In the genomic region with DNA sequence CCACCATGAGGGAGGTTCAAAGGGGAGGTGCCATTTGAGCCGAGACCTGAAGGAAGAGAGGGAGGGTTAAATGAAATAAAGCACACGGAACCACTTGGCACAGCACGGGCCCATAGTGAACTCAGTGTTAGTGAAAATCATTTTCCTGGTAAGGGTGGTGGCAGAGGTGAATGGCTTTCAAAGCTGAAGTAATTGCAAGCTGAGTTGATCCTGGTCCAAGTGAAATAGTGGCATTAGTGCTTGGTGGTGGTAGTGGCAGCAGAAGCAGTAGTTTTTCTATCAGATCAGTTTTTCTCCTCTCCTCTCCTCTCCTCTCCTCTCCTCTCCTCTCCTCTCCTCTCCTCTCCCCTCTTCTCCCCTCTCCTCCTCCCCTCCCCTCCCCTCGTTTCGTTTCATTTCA, we compare ENCODE assay signal across 14 cellular contexts. TPM values are rescaled to one million over a fixed set of nuclear protein-coding genes. Genes with fewer than 3 reads are reported as not detected.
DNase-seq lines count a peak whose midpoint lies in the region; ATAC-seq, FAIRE-seq and TF ChIP-seq lines count a peak whose summit lies in the region.
"Had no signal": no experiment of that assay in that cellular context is flagged by ENCODE, and none has a peak within 500 bp of the region (broad histone marks: within the 10 kb centered on the region; RNA-seq: fewer than 3 reads in every experiment).

No MANE protein-coding gene starts in this region.

- no peak overlapping the region for H3K9ac ChIP-seq in BLaER1 treated with 17β-estradiol and CSF1 and Interleukin-3, amounts not matched to agents 10 nM and 100 nM
- H3K9ac ChIP-seq in K562 (ENCODE audit: insufficient read depth in 1 of 2, low read depth in 2 of 2, low read length in 2 of 2) = no peak overlapping the region

- peak overlapping the region; percentile 96 for H3K27ac Mint-ChIP-seq in mesothelial cell of epicardium
- H3K27ac Mint-ChIP-seq: CD14-positive monocyte had no signal

- no peaks in the 10 kb centered on the region for H3K9me1 ChIP-seq in K562 (ENCODE audit: control insufficient read depth, insufficient read depth, low read length)

- CTCF ChIA-PET in K562 (lab: Yijun Ruan, JAX; ENCODE audit: low intra/inter-chr PET ratio) = no interaction called here

- TF ChIP-seq CTCF in K562 (IDR thresholded peaks at IDR 0.05 in 2 of 3, conservative IDR thresholded peaks at IDR 0.05 in 1 of 3; ENCODE audit: insufficient read depth in 2 of 3, low read depth in 1 of 3, low read length in 3 of 3) (no peak), mesothelial cell of epicardium (IDR thresholded peaks at IDR 0.05; ENCODE audit: unreplicated experiment) (no peak), thyroid gland (IDR thresholded peaks at IDR 0.05) (no peak), brain microvascular endothelial cell (IDR thresholded peaks at IDR 0.05; ENCODE audit: low read depth, low read length, missing control alignments) (no peak)

- no peak for ATAC-seq in K562

- POLR2A ChIA-PET in K562 (lab: Yijun Ruan, JAX) = interaction anchor here (1.0 kb wide), 1 partner anchor 14 kb away, joined by 4 read pairs; no protein-coding TSS in a partner anchor

- FAIRE-seq in K562 (lab: Jason Lieb, UNC) = no peak
- FAIRE-seq: H54 had no signal

- intact Hi-C loops in K562 (cut with micrococcal nuclease) (no loop called here), thyroid gland (cut with DNase I) (no loop called here)

- H3K4me3 ChIP-seq in BLaER1 treated with 17β-estradiol and CSF1 and Interleukin-3, amounts not matched to agents 10 nM and 100 nM = no peak overlapping the region
- H3K4me3 ChIP-seq in K562 = no peak overlapping the region
- no peak overlapping the region for H3K4me3 ChIP-seq in thyroid gland (replicated peaks in 1 of 3)
- no peak overlapping the region for H3K4me3 ChIP-seq in brain microvascular endothelial cell (ENCODE audit: low read depth, low read length)

- no peak overlapping the region for H3K4me3 Mint-ChIP-seq in mesothelial cell of epicardium
- H3K4me3 Mint-ChIP-seq: CD14-positive monocyte had no signal

- H3K9me3 ChIP-seq in BLaER1 treated with 17β-estradiol and CSF1 and Interleukin-3, amounts not matched to agents 10 nM and 100 nM (replicated peaks in 1 of 11) = peaks cover 3 to 14% (median 11%) of the 10 kb centered on the region in 11 experiments; a peak in 12 of 22 replicates
- H3K9me3 ChIP-seq in K562 (replicated peaks; ENCODE audit: control insufficient read depth, insufficient read depth, low read depth, low read length) = no peaks in the 10 kb centered on the region
- no peaks in the 10 kb centered on the region for H3K9me3 ChIP-seq in thyroid gland

- no TSS peak for BruUV-seq in K562 (replicated peaks; lab: Mats Ljungman, UMichigan)

- H3K4me1 ChIP-seq in BLaER1 treated with 17β-estradiol and CSF1 and Interleukin-3, amounts not matched to agents 10 nM and 100 nM = peaks cover 12 to 47% (median 32%) of the 10 kb centered on the region in 10 experiments
- H3K4me1 ChIP-seq in K562 (replicated peaks in 1 of 2; ENCODE audit: control insufficient read depth in 2 of 2, insufficient read depth in 2 of 2, low read length in 2 of 2) (no peaks in the 10 kb centered on the region), thyroid gland (peaks cover 22 to 40% of the 10 kb centered on the region in 2 donors)

- H3K27me3 Mint-ChIP-seq in mesothelial cell of epicardium (ENCODE audit: low read depth) = no peaks in the 10 kb centered on the region

- no peak overlapping the region for H3K27ac ChIP-seq in BLaER1 treated with 17β-estradiol and CSF1 and Interleukin-3, amounts not matched to agents 10 nM and 100 nM
- no peak overlapping the region for H3K27ac ChIP-seq in K562 (ENCODE audit: extremely low read depth, low read depth, low read length)
- H3K27ac ChIP-seq in thyroid gland = peak overlapping the region in 2 of 3 donors; percentile 17 to 41
- H3K27ac ChIP-seq in brain microvascular endothelial cell = no peak overlapping the region

- H2AFZ ChIP-seq in K562 (ENCODE audit: low read depth, low read length) = no peak overlapping the region

- WGBS in K562 (ENCODE audit: insufficient coverage, low coverage, missing lambda C conversion rate) = 5% methylated on average over 5 of the region's 5 CpGs
- WGBS in thyroid gland, 2 donors = 36 to 43% methylated on average over 4 to 5 of the region's 5 CpGs

- TF ChIP-seq POLR2A in K562 (conservative IDR thresholded peaks at IDR 0.05) (no peak), thyroid gland (IDR thresholded peaks at IDR 0.05) (no peak)

- H3K27me3 ChIP-seq in BLaER1 treated with 17β-estradiol and CSF1 and Interleukin-3, amounts not matched to agents 10 nM and 100 nM = no peaks in the 10 kb centered on the region
- H3K27me3 ChIP-seq in K562 (ENCODE audit: control insufficient read depth in 2 of 2, insufficient read depth in 2 of 2, low read length in 2 of 2) (peaks cover 38 to 52% of the 10 kb centered on the region in 2 experiments), thyroid gland (no peaks in the 10 kb centered on the region), brain microvascular endothelial cell (replicated peaks) (no peaks in the 10 kb centered on the region)

- no peaks in the 10 kb centered on the region for H3K36me3 Mint-ChIP-seq in mesothelial cell of epicardium
- H3K36me3 Mint-ChIP-seq: CD14-positive monocyte had no signal

- H3K9me3 Mint-ChIP-seq in mesothelial cell of epicardium = peaks cover 4% of the 10 kb centered on the region

- H3K79me2 ChIP-seq in K562 (ENCODE audit: control insufficient read depth, insufficient read depth, low read length) = no peaks in the 10 kb centered on the region

- no peak for TF ChIP-seq EP300 in K562 (IDR thresholded peaks at IDR 0.05; ENCODE audit: low read length)

- no peaks in the 10 kb centered on the region for H3K36me3 ChIP-seq in BLaER1 treated with 17β-estradiol and CSF1 and Interleukin-3, amounts not matched to agents 10 nM and 100 nM
- no peaks in the 10 kb centered on the region for H3K36me3 ChIP-seq in K562 (ENCODE audit: control insufficient read depth, insufficient read depth, low read length)
- no peaks in the 10 kb centered on the region for H3K36me3 ChIP-seq in thyroid gland
- H3K36me3 ChIP-seq in brain microvascular endothelial cell (replicated peaks) = no peaks in the 10 kb centered on the region

- H3K4me1 Mint-ChIP-seq in mesothelial cell of epicardium = peaks cover 56% of the 10 kb centered on the region

- peak overlapping the region in 6 of 11 experiments; percentile 11 to 85 (median 58); a peak in 5 of 22 replicates for H3K4me2 ChIP-seq in BLaER1 treated with 17β-estradiol and CSF1 and Interleukin-3, amounts not matched to agents 10 nM and 100 nM
- no peak overlapping the region for H3K4me2 ChIP-seq in K562 (ENCODE audit: insufficient read depth, low read length)

- in situ Hi-C loops in K562 (cut with MboI) (no loop called here), brain microvascular endothelial cell (cut with HindIII; ENCODE audit: low pct_ligation_motif_present, low sequenced_read_pairs) (no loop called here)

- H4K20me1 ChIP-seq in BLaER1 treated with 17β-estradiol and CSF1 and Interleukin-3, amounts not matched to agents 10 nM and 100 nM = no peaks in the 10 kb centered on the region
- H4K20me1 ChIP-seq in K562 (replicated peaks; ENCODE audit: control insufficient read depth, insufficient read depth, low read length) = no peaks in the 10 kb centered on the region

- TF ChIP-seq RAD21 in K562 (CRISPR knock-in tag; conservative IDR thresholded peaks at IDR 0.05 in 1 of 2, IDR thresholded peaks at IDR 0.05 in 1 of 2) = no peak

- DNase-seq in K562 (ENCODE audit: extremely low read depth in 1 of 4, low spot score in 3 of 4) (no peak), mesothelial cell of epicardium (ENCODE audit: low spot score in 2 of 2, unreplicated experiment in 2 of 2) (no peak), thyroid gland (peak in 1 of 2 donors; percentile 27), NOMO-1 treated with DMSO at 0.1 percent for 48 hours (lab: John Stamatoyannopoulos, UW; ENCODE audit: unreplicated experiment) (no peak), brain microvascular endothelial cell (no peak), D341Med (ENCODE audit: low spot score) (no peak)
- DNase-seq: COR-L47, Kasumi-1, NCI-H1105, NCI-H187, NCI-H526 treated with DMSO at 0.1 percent for 48 hours had no signal

RNA-seq across cellular contexts. Expression of gene SRSF10, which starts 30.5 kb away (rescaled TPM):
- total RNA-seq in K562 (2011; cell fraction: chromatin; rRNA removed; ENCODE audit: low replicate concordance) = 169 and 504 TPM in 2 replicates
- 115 and 121 TPM in 2 replicates for total RNA-seq in K562 (2011; cell fraction: nucleolus; rRNA removed)
- 210 and 328 TPM in 2 replicates for total RNA-seq in K562 (2011; cell fraction: nucleoplasm; rRNA removed)
- 147 and 154 TPM in 2 replicates for total RNA-seq in K562 (2014; rRNA removed)
- total RNA-seq in K562 (2014; rRNA removed; fragmentation: Illumina TruSeq; extraction: Trizol) = 246 and 266 TPM in 2 replicates
- total RNA-seq in K562 (2015; rRNA removed; fragmentation: Illumina TruSeq; extraction: Trizol) = 250 and 264 TPM in 2 replicates
- 154 and 165 TPM in 2 replicates for total RNA-seq in K562 (2021)
- 163 and 205 TPM in 2 replicates for polyA plus RNA-seq in K562 (2011; rRNA removed)
- 84.6 and 130 TPM in 2 replicates for polyA plus RNA-seq in K562 (2011; cell fraction: cytosol; rRNA removed)
- 253 and 293 TPM in 2 replicates for polyA plus RNA-seq in K562 (2011; cell fraction: nucleus; rRNA removed)
- polyA plus RNA-seq in K562 (2012) = 138 and 150 TPM in 2 replicates
- 200 and 256 TPM in 2 replicates for polyA plus RNA-seq in K562 (2014; fragmentation: Illumina TruSeq; extraction: Trizol)
- polyA plus RNA-seq in K562 (2014; fragmentation: Nextera tagmentation; extraction: Ambion mirVana) = 100 to 1,000 TPM; 191 to 226 TPM
- 173 and 184 TPM in 2 replicates for polyA plus RNA-seq in K562 (2014; rRNA removed)
- 251 and 281 TPM in 2 replicates for polyA minus RNA-seq in K562 (2011; rRNA and poly(A)+ RNA removed)
- polyA minus RNA-seq in K562 (2011; cell fraction: cytosol; rRNA and poly(A)+ RNA removed) = 75.5 and 78.6 TPM in 2 replicates
- 265 and 458 TPM in 2 replicates for polyA minus RNA-seq in K562 (2011; cell fraction: nucleus; rRNA and poly(A)+ RNA removed)
- 201 to 216 TPM (median 208 TPM) in 3 replicates for total RNA-seq in mesothelial cell of epicardium
- total RNA-seq in thyroid gland = 100 to 1,000 TPM; 158 to 193 (median 172) TPM

RNA-seq across cellular contexts. Expression of gene PNRC2, which starts 51.0 kb away (rescaled TPM):
- total RNA-seq in K562 (2011; cell fraction: chromatin; rRNA removed; ENCODE audit: low replicate concordance) = 17.2 and 67.9 TPM in 2 replicates
- 15.8 and 18.9 TPM in 2 replicates for total RNA-seq in K562 (2011; cell fraction: nucleolus; rRNA removed)
- 46.6 and 90.9 TPM in 2 replicates for total RNA-seq in K562 (2011; cell fraction: nucleoplasm; rRNA removed)
- total RNA-seq in K562 (2014; rRNA removed) (120 and 127 TPM in 2 replicates), K562 (2014; rRNA removed; fragmentation: Illumina TruSeq; extraction: Trizol) (203 and 235 TPM in 2 replicates), K562 (2015; rRNA removed; fragmentation: Illumina TruSeq; extraction: Trizol) (222 and 230 TPM in 2 replicates), K562 (2021) (197 TPM in 2 replicates), mesothelial cell of epicardium (134 to 150 TPM (median 149 TPM) in 3 replicates), thyroid gland (100 to 1,000 TPM; 147 to 211 (median 186) TPM)
- polyA plus RNA-seq in K562 (2011; rRNA removed) (208 and 228 TPM in 2 replicates), K562 (2014; fragmentation: Illumina TruSeq; extraction: Trizol) (260 and 303 TPM in 2 replicates), K562 (2014; fragmentation: Nextera tagmentation; extraction: Ambion mirVana) (100 to 1,000 TPM; 178 to 212 TPM), K562 (2014; rRNA removed) (196 and 203 TPM in 2 replicates)
- 72.6 and 105 TPM in 2 replicates for polyA plus RNA-seq in K562 (2011; cell fraction: cytosol; rRNA removed)
- polyA plus RNA-seq in K562 (2011; cell fraction: nucleus; rRNA removed) = 98.0 and 210 TPM in 2 replicates
- polyA plus RNA-seq in K562 (2012) = 157 and 165 TPM in 2 replicates
- polyA minus RNA-seq in K562 (2011; rRNA and poly(A)+ RNA removed) = 164 and 170 TPM in 2 replicates
- polyA minus RNA-seq in K562 (2011; cell fraction: cytosol; rRNA and poly(A)+ RNA removed) = 77.2 and 102 TPM in 2 replicates
- polyA minus RNA-seq in K562 (2011; cell fraction: nucleus; rRNA and poly(A)+ RNA removed) = 27.7 and 67.3 TPM in 2 replicates

Comparison
In these comparisons a context has a peak if more than half of its experiments do, and no peak if none do; other contexts are left out.
1. H3K27ac ChIP-seq: peak in thyroid gland (2 of 3); none in BLaER1 treated with 17β-estradiol and CSF1 and Interleukin-3, amounts not matched to agents 10 nM and 100 nM (0 of 11), K562 (single experiment) and brain microvascular endothelial cell (single experiment).